In the genomic region with DNA sequence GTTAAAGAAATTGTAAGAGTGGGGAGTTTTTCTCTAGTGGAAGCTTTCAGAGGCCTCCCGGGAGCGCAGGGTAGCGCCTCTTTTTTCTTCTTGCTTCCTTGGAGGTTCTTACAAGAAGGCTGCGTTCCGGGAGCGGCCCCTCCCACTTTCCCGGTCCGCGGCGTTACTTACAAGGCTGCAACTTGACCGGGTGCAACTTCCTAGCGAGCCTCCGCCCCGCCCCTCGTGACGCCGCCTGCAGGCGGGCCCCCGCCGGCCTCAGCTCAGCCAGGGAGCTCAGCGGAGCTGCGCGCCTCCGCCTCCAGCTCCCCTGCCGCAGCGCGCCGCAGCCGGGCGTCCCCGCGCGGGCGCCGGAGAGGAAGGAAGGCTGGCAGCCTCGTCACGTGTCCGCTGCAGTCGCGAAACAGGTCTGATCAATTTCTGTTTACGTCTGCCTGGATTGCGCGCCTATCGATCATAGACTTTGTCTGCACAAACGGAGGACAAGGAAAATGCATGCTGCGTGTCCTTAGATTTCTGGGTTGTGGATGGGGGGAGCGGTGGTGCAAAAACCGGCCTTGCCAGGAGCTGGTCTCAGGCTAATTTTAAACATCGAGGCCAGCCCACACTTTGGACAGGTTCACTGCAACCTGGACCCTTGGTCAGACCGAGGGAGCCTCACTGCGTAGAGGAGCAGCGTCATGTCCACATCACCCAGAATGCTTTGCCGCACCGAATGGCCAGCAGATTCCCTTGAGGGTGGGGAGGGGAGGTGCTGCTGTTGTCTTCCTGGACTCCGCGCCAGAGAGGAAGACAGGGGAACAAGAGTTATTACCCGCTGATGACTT, we compare ENCODE assay signal across 1 cellular context.
A peak's percentile ranks its signal among the peaks of the same experiment; 100 is the strongest.
TF ChIP-seq lines count a peak whose summit lies in the region.

A gene with protein sequence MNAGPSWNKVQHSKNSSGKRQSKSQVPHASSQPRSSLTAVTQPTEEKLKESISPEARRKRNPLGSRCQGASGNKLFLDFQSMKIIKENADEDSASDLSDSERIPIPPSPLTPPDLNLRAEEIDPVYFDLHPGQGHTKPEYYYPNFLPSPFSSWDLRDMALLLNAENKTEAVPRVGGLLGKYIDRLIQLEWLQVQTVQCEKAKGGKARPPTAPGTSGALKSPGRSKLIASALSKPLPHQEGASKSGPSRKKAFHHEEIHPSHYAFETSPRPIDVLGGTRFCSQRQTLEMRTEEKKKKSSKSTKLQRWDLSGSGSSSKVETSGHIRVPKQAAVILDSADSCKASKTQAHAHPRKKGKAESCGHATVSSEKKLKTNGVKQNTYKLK (plus strand): TSS at position 261 of the 827 bp plus-strand sequence. CDS start 3,555 bp downstream, outside the sequence.
A gene with protein sequence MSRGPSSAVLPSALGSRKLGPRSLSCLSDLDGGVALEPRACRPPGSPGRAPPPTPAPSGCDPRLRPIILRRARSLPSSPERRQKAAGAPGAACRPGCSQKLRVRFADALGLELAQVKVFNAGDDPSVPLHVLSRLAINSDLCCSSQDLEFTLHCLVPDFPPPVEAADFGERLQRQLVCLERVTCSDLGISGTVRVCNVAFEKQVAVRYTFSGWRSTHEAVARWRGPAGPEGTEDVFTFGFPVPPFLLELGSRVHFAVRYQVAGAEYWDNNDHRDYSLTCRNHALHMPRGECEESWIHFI (minus strand): TSS at position 177 of the 827 bp plus-strand sequence. CDS start 374 bp downstream, outside the sequence.

TF ChIP-seq in H1, 55 proteins besides CTCF, POLR2A, EP300 and RAD21 (continues in another document):
- peak; percentile 91 for TF ChIP-seq ASH2L (IDR thresholded peaks at IDR 0.05; ENCODE audit: low read length)
- TF ChIP-seq TAF7 (optimal IDR thresholded peaks at IDR 0.05; ENCODE audit: borderline replicate concordance, low read depth, low read length): peak; percentile 4
- no peak for TF ChIP-seq KDM5A (IDR thresholded peaks at IDR 0.05; ENCODE audit: low read length)
- TF ChIP-seq, protein P1, sequence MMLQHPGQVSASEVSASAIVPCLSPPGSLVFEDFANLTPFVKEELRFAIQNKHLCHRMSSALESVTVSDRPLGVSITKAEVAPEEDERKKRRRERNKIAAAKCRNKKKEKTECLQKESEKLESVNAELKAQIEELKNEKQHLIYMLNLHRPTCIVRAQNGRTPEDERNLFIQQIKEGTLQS (IDR thresholded peaks at IDR 0.05; ENCODE audit: insufficient read depth, low read depth, low read length): peak; percentile 48; the same call in 1 of the 2 replicates
- TF ChIP-seq EZH2 (IDR thresholded peaks at IDR 0.05; ENCODE audit: low read depth, low read length, severe bottlenecking): no peak
- TF ChIP-seq BRCA1 (IDR thresholded peaks at IDR 0.05; ENCODE audit: low read depth, low read length): no peak
- TF ChIP-seq, protein P2, sequence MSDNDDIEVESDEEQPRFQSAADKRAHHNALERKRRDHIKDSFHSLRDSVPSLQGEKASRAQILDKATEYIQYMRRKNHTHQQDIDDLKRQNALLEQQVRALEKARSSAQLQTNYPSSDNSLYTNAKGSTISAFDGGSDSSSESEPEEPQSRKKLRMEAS (IDR thresholded peaks at IDR 0.05): peak; percentile 8; the same call in 1 of the 2 replicates
- TF ChIP-seq, protein P3, sequence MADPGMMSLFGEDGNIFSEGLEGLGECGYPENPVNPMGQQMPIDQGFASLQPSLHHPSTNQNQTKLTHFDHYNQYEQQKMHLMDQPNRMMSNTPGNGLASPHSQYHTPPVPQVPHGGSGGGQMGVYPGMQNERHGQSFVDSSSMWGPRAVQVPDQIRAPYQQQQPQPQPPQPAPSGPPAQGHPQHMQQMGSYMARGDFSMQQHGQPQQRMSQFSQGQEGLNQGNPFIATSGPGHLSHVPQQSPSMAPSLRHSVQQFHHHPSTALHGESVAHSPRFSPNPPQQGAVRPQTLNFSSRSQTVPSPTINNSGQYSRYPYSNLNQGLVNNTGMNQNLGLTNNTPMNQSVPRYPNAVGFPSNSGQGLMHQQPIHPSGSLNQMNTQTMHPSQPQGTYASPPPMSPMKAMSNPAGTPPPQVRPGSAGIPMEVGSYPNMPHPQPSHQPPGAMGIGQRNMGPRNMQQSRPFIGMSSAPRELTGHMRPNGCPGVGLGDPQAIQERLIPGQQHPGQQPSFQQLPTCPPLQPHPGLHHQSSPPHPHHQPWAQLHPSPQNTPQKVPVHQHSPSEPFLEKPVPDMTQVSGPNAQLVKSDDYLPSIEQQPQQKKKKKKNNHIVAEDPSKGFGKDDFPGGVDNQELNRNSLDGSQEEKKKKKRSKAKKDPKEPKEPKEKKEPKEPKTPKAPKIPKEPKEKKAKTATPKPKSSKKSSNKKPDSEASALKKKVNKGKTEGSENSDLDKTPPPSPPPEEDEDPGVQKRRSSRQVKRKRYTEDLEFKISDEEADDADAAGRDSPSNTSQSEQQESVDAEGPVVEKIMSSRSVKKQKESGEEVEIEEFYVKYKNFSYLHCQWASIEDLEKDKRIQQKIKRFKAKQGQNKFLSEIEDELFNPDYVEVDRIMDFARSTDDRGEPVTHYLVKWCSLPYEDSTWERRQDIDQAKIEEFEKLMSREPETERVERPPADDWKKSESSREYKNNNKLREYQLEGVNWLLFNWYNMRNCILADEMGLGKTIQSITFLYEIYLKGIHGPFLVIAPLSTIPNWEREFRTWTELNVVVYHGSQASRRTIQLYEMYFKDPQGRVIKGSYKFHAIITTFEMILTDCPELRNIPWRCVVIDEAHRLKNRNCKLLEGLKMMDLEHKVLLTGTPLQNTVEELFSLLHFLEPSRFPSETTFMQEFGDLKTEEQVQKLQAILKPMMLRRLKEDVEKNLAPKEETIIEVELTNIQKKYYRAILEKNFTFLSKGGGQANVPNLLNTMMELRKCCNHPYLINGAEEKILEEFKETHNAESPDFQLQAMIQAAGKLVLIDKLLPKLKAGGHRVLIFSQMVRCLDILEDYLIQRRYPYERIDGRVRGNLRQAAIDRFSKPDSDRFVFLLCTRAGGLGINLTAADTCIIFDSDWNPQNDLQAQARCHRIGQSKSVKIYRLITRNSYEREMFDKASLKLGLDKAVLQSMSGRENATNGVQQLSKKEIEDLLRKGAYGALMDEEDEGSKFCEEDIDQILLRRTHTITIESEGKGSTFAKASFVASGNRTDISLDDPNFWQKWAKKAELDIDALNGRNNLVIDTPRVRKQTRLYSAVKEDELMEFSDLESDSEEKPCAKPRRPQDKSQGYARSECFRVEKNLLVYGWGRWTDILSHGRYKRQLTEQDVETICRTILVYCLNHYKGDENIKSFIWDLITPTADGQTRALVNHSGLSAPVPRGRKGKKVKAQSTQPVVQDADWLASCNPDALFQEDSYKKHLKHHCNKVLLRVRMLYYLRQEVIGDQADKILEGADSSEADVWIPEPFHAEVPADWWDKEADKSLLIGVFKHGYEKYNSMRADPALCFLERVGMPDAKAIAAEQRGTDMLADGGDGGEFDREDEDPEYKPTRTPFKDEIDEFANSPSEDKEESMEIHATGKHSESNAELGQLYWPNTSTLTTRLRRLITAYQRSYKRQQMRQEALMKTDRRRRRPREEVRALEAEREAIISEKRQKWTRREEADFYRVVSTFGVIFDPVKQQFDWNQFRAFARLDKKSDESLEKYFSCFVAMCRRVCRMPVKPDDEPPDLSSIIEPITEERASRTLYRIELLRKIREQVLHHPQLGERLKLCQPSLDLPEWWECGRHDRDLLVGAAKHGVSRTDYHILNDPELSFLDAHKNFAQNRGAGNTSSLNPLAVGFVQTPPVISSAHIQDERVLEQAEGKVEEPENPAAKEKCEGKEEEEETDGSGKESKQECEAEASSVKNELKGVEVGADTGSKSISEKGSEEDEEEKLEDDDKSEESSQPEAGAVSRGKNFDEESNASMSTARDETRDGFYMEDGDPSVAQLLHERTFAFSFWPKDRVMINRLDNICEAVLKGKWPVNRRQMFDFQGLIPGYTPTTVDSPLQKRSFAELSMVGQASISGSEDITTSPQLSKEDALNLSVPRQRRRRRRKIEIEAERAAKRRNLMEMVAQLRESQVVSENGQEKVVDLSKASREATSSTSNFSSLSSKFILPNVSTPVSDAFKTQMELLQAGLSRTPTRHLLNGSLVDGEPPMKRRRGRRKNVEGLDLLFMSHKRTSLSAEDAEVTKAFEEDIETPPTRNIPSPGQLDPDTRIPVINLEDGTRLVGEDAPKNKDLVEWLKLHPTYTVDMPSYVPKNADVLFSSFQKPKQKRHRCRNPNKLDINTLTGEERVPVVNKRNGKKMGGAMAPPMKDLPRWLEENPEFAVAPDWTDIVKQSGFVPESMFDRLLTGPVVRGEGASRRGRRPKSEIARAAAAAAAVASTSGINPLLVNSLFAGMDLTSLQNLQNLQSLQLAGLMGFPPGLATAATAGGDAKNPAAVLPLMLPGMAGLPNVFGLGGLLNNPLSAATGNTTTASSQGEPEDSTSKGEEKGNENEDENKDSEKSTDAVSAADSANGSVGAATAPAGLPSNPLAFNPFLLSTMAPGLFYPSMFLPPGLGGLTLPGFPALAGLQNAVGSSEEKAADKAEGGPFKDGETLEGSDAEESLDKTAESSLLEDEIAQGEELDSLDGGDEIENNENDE (IDR thresholded peaks at IDR 0.05; ENCODE audit: insufficient replicate concordance, low read length): no peak
- TF ChIP-seq, protein P4, sequence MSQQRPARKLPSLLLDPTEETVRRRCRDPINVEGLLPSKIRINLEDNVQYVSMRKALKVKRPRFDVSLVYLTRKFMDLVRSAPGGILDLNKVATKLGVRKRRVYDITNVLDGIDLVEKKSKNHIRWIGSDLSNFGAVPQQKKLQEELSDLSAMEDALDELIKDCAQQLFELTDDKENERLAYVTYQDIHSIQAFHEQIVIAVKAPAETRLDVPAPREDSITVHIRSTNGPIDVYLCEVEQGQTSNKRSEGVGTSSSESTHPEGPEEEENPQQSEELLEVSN (IDR thresholded peaks at IDR 0.05): peak; percentile 40; the same call in 1 of the 2 replicates
- TF ChIP-seq CBX8 (IDR thresholded peaks at IDR 0.05; ENCODE audit: borderline replicate concordance, low read depth, low read length): no peak
- TF ChIP-seq PHF8 (conservative IDR thresholded peaks at IDR 0.05; ENCODE audit: low read depth, low read length): peak; percentile 71
- no peak for TF ChIP-seq BACH1 (IDR thresholded peaks at IDR 0.05; ENCODE audit: low read length)
- no peak for TF ChIP-seq SIRT6 (IDR thresholded peaks at IDR 0.05; ENCODE audit: low read length)
- TF ChIP-seq TEAD4 (IDR thresholded peaks at IDR 0.05; ENCODE audit: low read depth, low read length): no peak
- TF ChIP-seq RNF2 (IDR thresholded peaks at IDR 0.05; ENCODE audit: borderline replicate concordance, low read depth, low read length, missing control alignments, poor library complexity, severe bottlenecking): no peak
- peak; percentile 56; the same call in 1 of the 2 replicates for TF ChIP-seq CREB1 (IDR thresholded peaks at IDR 0.05)
- TF ChIP-seq BCL11A (IDR thresholded peaks at IDR 0.05; ENCODE audit: low read depth in 2 of 2, low read length in 2 of 2): no peak
- no peak for TF ChIP-seq SIX5 (IDR thresholded peaks at IDR 0.05; ENCODE audit: low read depth, low read length)
- TF ChIP-seq MAFK (IDR thresholded peaks at IDR 0.05; ENCODE audit: low read depth, low read length): no peak
- TF ChIP-seq RFX5 (IDR thresholded peaks at IDR 0.05; ENCODE audit: borderline replicate concordance, low read depth, low read length): no peak
- peak; percentile 54 for TF ChIP-seq TAF1 (IDR thresholded peaks at IDR 0.05; ENCODE audit: low read depth, low read length)
- no peak for TF ChIP-seq RXRA (IDR thresholded peaks at IDR 0.05; ENCODE audit: insufficient read depth, low read depth, low read length)
- no peak for TF ChIP-seq SP2 (IDR thresholded peaks at IDR 0.05; ENCODE audit: low read length)
- TF ChIP-seq KDM1A (IDR thresholded peaks at IDR 0.05; ENCODE audit: borderline replicate concordance, low read length): no peak
- peak; percentile 85; the same call in 1 of the 2 replicates for TF ChIP-seq POLR2AphosphoS5 (IDR thresholded peaks at IDR 0.05; ENCODE audit: low read depth, low read length)
- TF ChIP-seq TBP (IDR thresholded peaks at IDR 0.05; ENCODE audit: low read depth, low read length): peak; percentile 46; the same call in 1 of the 2 replicates
- TF ChIP-seq NRF1 (IDR thresholded peaks at IDR 0.05; ENCODE audit: low read depth, low read length): no peak
- no peak for TF ChIP-seq POU5F1 (IDR thresholded peaks at IDR 0.05; ENCODE audit: low read depth, low read length)
- TF ChIP-seq SP4 (IDR thresholded peaks at IDR 0.05; ENCODE audit: low read length): no peak
- TF ChIP-seq CEBPB (IDR thresholded peaks at IDR 0.05; ENCODE audit: low read depth, low read length): no peak
- TF ChIP-seq YY1 (IDR thresholded peaks at IDR 0.05; ENCODE audit: low read depth, low read length): no peak
- 0 out of 2 replicates have a peak, but pooled peaks have one; percentile 24 for TF ChIP-seq GTF2F1 (IDR thresholded peaks at IDR 0.05; ENCODE audit: borderline replicate concordance, low read depth, low read length)
- TF ChIP-seq SRF (IDR thresholded peaks at IDR 0.05; ENCODE audit: low read depth, low read length): no peak
- TF ChIP-seq, protein P5, sequence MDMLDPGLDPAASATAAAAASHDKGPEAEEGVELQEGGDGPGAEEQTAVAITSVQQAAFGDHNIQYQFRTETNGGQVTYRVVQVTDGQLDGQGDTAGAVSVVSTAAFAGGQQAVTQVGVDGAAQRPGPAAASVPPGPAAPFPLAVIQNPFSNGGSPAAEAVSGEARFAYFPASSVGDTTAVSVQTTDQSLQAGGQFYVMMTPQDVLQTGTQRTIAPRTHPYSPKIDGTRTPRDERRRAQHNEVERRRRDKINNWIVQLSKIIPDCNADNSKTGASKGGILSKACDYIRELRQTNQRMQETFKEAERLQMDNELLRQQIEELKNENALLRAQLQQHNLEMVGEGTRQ (IDR thresholded peaks at IDR 0.05; ENCODE audit: low read length): peak; percentile 72
- TF ChIP-seq EGR1 (IDR thresholded peaks at IDR 0.05; ENCODE audit: borderline replicate concordance, low read depth, low read length): no peak
- TF ChIP-seq SP1 (IDR thresholded peaks at IDR 0.05; ENCODE audit: low read depth, low read length): no peak
- TF ChIP-seq, protein P6, sequence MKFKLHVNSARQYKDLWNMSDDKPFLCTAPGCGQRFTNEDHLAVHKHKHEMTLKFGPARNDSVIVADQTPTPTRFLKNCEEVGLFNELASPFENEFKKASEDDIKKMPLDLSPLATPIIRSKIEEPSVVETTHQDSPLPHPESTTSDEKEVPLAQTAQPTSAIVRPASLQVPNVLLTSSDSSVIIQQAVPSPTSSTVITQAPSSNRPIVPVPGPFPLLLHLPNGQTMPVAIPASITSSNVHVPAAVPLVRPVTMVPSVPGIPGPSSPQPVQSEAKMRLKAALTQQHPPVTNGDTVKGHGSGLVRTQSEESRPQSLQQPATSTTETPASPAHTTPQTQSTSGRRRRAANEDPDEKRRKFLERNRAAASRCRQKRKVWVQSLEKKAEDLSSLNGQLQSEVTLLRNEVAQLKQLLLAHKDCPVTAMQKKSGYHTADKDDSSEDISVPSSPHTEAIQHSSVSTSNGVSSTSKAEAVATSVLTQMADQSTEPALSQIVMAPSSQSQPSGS (IDR thresholded peaks at IDR 0.05; ENCODE audit: low read length): no peak
- no peak for TF ChIP-seq CTBP2 (IDR thresholded peaks at IDR 0.05; ENCODE audit: borderline replicate concordance, insufficient read depth, insufficient read length, low read length)
- TF ChIP-seq CBX5 (IDR thresholded peaks at IDR 0.05; ENCODE audit: low read depth, low read length): no peak
- peak; percentile 81 for TF ChIP-seq KDM4A (IDR thresholded peaks at IDR 0.05; ENCODE audit: low read depth, low read length, severe bottlenecking)
- no peak for TF ChIP-seq FOSL1 (IDR thresholded peaks at IDR 0.05; ENCODE audit: insufficient read depth, low read depth, low read length)
- TF ChIP-seq CHD1 (IDR thresholded peaks at IDR 0.05; ENCODE audit: low read depth, low read length): no peak
- no peak for TF ChIP-seq NANOG (IDR thresholded peaks at IDR 0.05; ENCODE audit: insufficient read depth, low read depth, low read length, poor library complexity, severe bottlenecking)
- no peak for TF ChIP-seq GABPA (IDR thresholded peaks at IDR 0.05; ENCODE audit: borderline replicate concordance, insufficient read depth, low read length)
- TF ChIP-seq HDAC6 (IDR thresholded peaks at IDR 0.05; ENCODE audit: low read depth, low read length): no peak
- peak; percentile 56 for TF ChIP-seq RBBP5 (IDR thresholded peaks at IDR 0.05; ENCODE audit: borderline replicate concordance, low read depth, low read length)
- TF ChIP-seq SUZ12 (IDR thresholded peaks at IDR 0.05; ENCODE audit: low read length): no peak
